Comparison of ENCODE assay signal across 23 cellular contexts in genomic region chr20:55693646-55694045, GRCh38.
A peak's percentile ranks its signal among the peaks of the same experiment; 100 is the strongest.
DNase-seq lines count a peak whose midpoint lies in the region; ATAC-seq and TF ChIP-seq lines count a peak whose summit lies in the region.
"Had no signal": no experiment of that assay in that cellular context is flagged by ENCODE, and none has a peak within 500 bp of the region (broad histone marks: within the 10 kb centered on the region; RNA-seq: fewer than 3 reads in every experiment).

No MANE protein-coding gene starts in this region.

- TF ChIP-seq CTCF in VCaP (conservative IDR thresholded peaks at IDR 0.05): no peak

- H4K5ac ChIP-seq in mesendoderm (ENCODE audit: low read length): no peak overlapping the region

- H3K4ac ChIP-seq in mesendoderm (ENCODE audit: low read depth, low read length): no peak overlapping the region

- H3K27ac ChIP-seq in VCaP (peak overlapping the region; percentile 52), mesendoderm (ENCODE audit: low read depth, low read length) (no peak overlapping the region)
- H3K27ac ChIP-seq: A549; BLaER1 treated with 17β-estradiol and CSF1 and Interleukin-3, amounts not matched to agents 10 nM and 100 nM had no signal

- no CpG with 5 or more reads among the region's 5 CpGs for WGBS in mesendoderm (ENCODE audit: extremely low coverage, insufficient coverage, low lambda C conversion rate)

- H3K4me1 ChIP-seq in mesendoderm (ENCODE audit: control insufficient read depth, low read depth, low read length): no peaks in the 10 kb centered on the region
- H3K4me1 ChIP-seq: A549; BLaER1 treated with 17β-estradiol and CSF1 and Interleukin-3, amounts not matched to agents 10 nM and 100 nM had no signal

- H2BK15ac ChIP-seq in mesendoderm (replicated peaks; ENCODE audit: low read depth): no peak overlapping the region

- H3K9ac ChIP-seq in mesendoderm (ENCODE audit: low read length): no peak overlapping the region
- H3K9ac ChIP-seq: BLaER1 treated with 17β-estradiol and CSF1 and Interleukin-3, amounts not matched to agents 10 nM and 100 nM had no signal

- H3K23ac ChIP-seq in mesendoderm (ENCODE audit: low read length): no peak overlapping the region

- no peaks in the 10 kb centered on the region for H3K27me3 ChIP-seq in mesendoderm (ENCODE audit: insufficient read depth, low read length, poor library complexity)
- H3K27me3 ChIP-seq: BE2C; BLaER1 treated with 17β-estradiol and CSF1 and Interleukin-3, amounts not matched to agents 10 nM and 100 nM had no signal

- no peak overlapping the region for H3K4me2 ChIP-seq in mesendoderm (ENCODE audit: low read length)
- H3K4me2 ChIP-seq: A549; BLaER1 treated with 17β-estradiol and CSF1 and Interleukin-3, amounts not matched to agents 10 nM and 100 nM; GM23338 had no signal

- no peaks in the 10 kb centered on the region for H3K79me2 ChIP-seq in mesendoderm (ENCODE audit: control insufficient read depth, insufficient read depth, low read length)

- no peaks in the 10 kb centered on the region for H3K36me3 ChIP-seq in mesendoderm (ENCODE audit: control insufficient read depth, insufficient read depth, low read length)
- H3K36me3 ChIP-seq: BE2C; BLaER1 treated with 17β-estradiol and CSF1 and Interleukin-3, amounts not matched to agents 10 nM and 100 nM had no signal

- peak; percentile 47 for DNase-seq in COLO829 (ENCODE audit: low spot score)
- DNase-seq in Jurkat, Clone E6-1 (ENCODE audit: low read depth, low spot score): peak; percentile 30
- peak; percentile 71 for DNase-seq in mesendoderm
- DNase-seq: 8988T; ACHN; AML-193; BE2C; Calu3; CD4-positive, alpha-beta T cell; CD8-positive, alpha-beta memory T cell; COR-L47; DMS53; DMS79 treated with DMSO at 0.1 percent for 48 hours; GF-D8; H9 had no signal

- no peak overlapping the region for H3K56ac ChIP-seq in mesendoderm (ENCODE audit: low read length)

- no peak overlapping the region for H2BK5ac ChIP-seq in mesendoderm (ENCODE audit: low read length)

- H3K4me3 ChIP-seq in Jurkat, Clone E6-1 (ENCODE audit: low read length): no peak overlapping the region
- H3K4me3 ChIP-seq in mesendoderm (ENCODE audit: low read length): no peak overlapping the region
- H3K4me3 ChIP-seq: A549; BLaER1 treated with 17β-estradiol and CSF1 and Interleukin-3, amounts not matched to agents 10 nM and 100 nM; GM23338 had no signal

- no peak overlapping the region for H3K18ac ChIP-seq in mesendoderm (ENCODE audit: low read length)

- no peaks in the 10 kb centered on the region for H3K79me1 ChIP-seq in mesendoderm (ENCODE audit: low read length)

- no peak overlapping the region for H2BK120ac ChIP-seq in mesendoderm (ENCODE audit: low read depth, low read length)

- no peak for ATAC-seq in HG02763 (IDR thresholded peaks at IDR 0.05; ENCODE audit: unreplicated experiment)
- ATAC-seq in GM18858 (IDR thresholded peaks at IDR 0.05; ENCODE audit: unreplicated experiment): no peak
- ATAC-seq in HG02973 (IDR thresholded peaks at IDR 0.05; ENCODE audit: unreplicated experiment): no peak
- ATAC-seq: A549, GM23338, HCT116 had no signal

- no peak overlapping the region for H2AK5ac ChIP-seq in mesendoderm (ENCODE audit: low read length)

- H4K8ac ChIP-seq in mesendoderm (ENCODE audit: low read depth, low read length): no peak overlapping the region
